22 cellular contexts compared by ENCODE assay signal in genomic region chr11:64361659-64362058, GRCh38. TPM values are rescaled to one million over a fixed set of nuclear protein-coding genes. Genes with fewer than 3 reads are reported as not detected.
DNase-seq lines count a peak whose midpoint lies in the region; ATAC-seq and TF ChIP-seq lines count a peak whose summit lies in the region.
"Had no signal": no experiment of that assay in that cellular context is flagged by ENCODE, and none has a peak within 500 bp of the region (broad histone marks: within the 10 kb centered on the region; RNA-seq: fewer than 3 reads in every experiment).

No MANE protein-coding gene starts in this region.

- H3K27me3 Mint-ChIP-seq in activated T-cell treated with anti-CD3 and anti-CD28 coated beads, Interleukin-2, amount 50 U/mL, for 24 hours, result no peaks in the 10 kb centered on the region
- no peaks in the 10 kb centered on the region for H3K27me3 Mint-ChIP-seq in activated T-cell treated with anti-CD3 and anti-CD28 coated beads, Interleukin-2, amount 50 U/mL, for 72 hours (ENCODE audit: low read depth)
- H3K27me3 Mint-ChIP-seq in type B pancreatic cell (no peaks in the 10 kb centered on the region), chondrocyte (ENCODE audit: low read depth) (no peaks in the 10 kb centered on the region)

- CTCF ChIA-PET in RWPE1 (lab: Yijun Ruan, JAX), result interaction anchor here (0.5 kb wide), 1 partner anchor 197 kb away, joined by 4 read pairs; no protein-coding TSS in a partner anchor

- POLR2A ChIA-PET in RWPE1 (lab: Yijun Ruan, JAX; ENCODE audit: low non-redundant PET), result no interaction called here

- no peak overlapping the region for H3K4me3 ChIP-seq in coronary artery
- H3K4me3 ChIP-seq: SJCRH30 had no signal

- TF ChIP-seq CTCF in RWPE1 (conservative IDR thresholded peaks at IDR 0.05; ENCODE audit: low read depth) (no peak), coronary artery (IDR thresholded peaks at IDR 0.05) (no peak), type B pancreatic cell (conservative IDR thresholded peaks at IDR 0.05) (no peak), chondrocyte (IDR thresholded peaks at IDR 0.05) (no peak)

- H3K27ac ChIP-seq in RWPE1 (peak overlapping the region; percentile 98), coronary artery (no peak overlapping the region)
- H3K27ac ChIP-seq: KMS-11, SJCRH30 had no signal

- peaks cover 79% of the 10 kb centered on the region for H3K36me3 Mint-ChIP-seq in activated T-cell treated with anti-CD3 and anti-CD28 coated beads, Interleukin-2, amount 50 U/mL, for 24 hours (ENCODE audit: low read depth)
- H3K36me3 Mint-ChIP-seq in activated T-cell treated with anti-CD3 and anti-CD28 coated beads, Interleukin-2, amount 50 U/mL, for 72 hours (ENCODE audit: insufficient read depth in 2 of 2), result peaks cover 2 to 5% of the 10 kb centered on the region in 2 donors
- H3K36me3 Mint-ChIP-seq in type B pancreatic cell, result peaks cover 16% of the 10 kb centered on the region
- H3K36me3 Mint-ChIP-seq in chondrocyte (ENCODE audit: low read depth), result peaks cover 27% of the 10 kb centered on the region

- H3K27ac Mint-ChIP-seq in activated T-cell treated with anti-CD3 and anti-CD28 coated beads, Interleukin-2, amount 50 U/mL, for 24 hours, result no peak overlapping the region
- H3K27ac Mint-ChIP-seq in activated T-cell treated with anti-CD3 and anti-CD28 coated beads, Interleukin-2, amount 50 U/mL, for 72 hours, result no peak overlapping the region
- no peak overlapping the region for H3K27ac Mint-ChIP-seq in type B pancreatic cell
- no peak overlapping the region for H3K27ac Mint-ChIP-seq in chondrocyte (ENCODE audit: unreplicated experiment)

- H3K4me3 Mint-ChIP-seq in activated T-cell treated with anti-CD3 and anti-CD28 coated beads, Interleukin-2, amount 50 U/mL, for 24 hours, result peak overlapping the region; percentile 4
- no peak overlapping the region for H3K4me3 Mint-ChIP-seq in activated T-cell treated with anti-CD3 and anti-CD28 coated beads, Interleukin-2, amount 50 U/mL, for 72 hours
- H3K4me3 Mint-ChIP-seq in type B pancreatic cell (peak overlapping the region; percentile 91), chondrocyte (ENCODE audit: unreplicated experiment) (no peak overlapping the region)

- DNase-seq in activated T-cell treated with anti-CD3 and anti-CD28 coated beads, Interleukin-2, amount 50 U/mL, for 24 hours, result no peak
- no peak for DNase-seq in activated T-cell treated with anti-CD3 and anti-CD28 coated beads, Interleukin-2, amount 50 U/mL, for 72 hours
- DNase-seq in RWPE1 (ENCODE audit: low spot score), result no peak
- DNase-seq in coronary artery (ENCODE audit: low spot score), result peak; percentile 74
- no peak for DNase-seq in type B pancreatic cell (ENCODE audit: extremely low spot score, unreplicated experiment)
- DNase-seq in chondrocyte (ENCODE audit: low spot score), result no peak
- DNase-seq in NCI-H345 (lab: John Stamatoyannopoulos, UW), result no peak
- no peak for DNase-seq in SIG-M5 treated with dmso at 0.1 percent for 504 hours (lab: John Stamatoyannopoulos, UW; ENCODE audit: unreplicated experiment)
- DNase-seq: EL; GF-D8; GOT3; NCI-H1092 treated with DMSO at 0.1 percent for 48 hours; NCI-H1436 treated with DMSO at 0.1 percent for 48 hours; NCI-H2029; NCI-H226; NCI-H524; NCI-H774; NK-92 treated with Interleukin-12 subunit alpha and Interleukin-12 subunit beta, amount 100 ng/mL, for 24 hours; SJCRH30 had no signal

- H3K4me1 Mint-ChIP-seq in activated T-cell treated with anti-CD3 and anti-CD28 coated beads, Interleukin-2, amount 50 U/mL, for 24 hours (ENCODE audit: low read depth), result peaks cover 42% of the 10 kb centered on the region
- peaks cover 41% of the 10 kb centered on the region for H3K4me1 Mint-ChIP-seq in activated T-cell treated with anti-CD3 and anti-CD28 coated beads, Interleukin-2, amount 50 U/mL, for 72 hours (ENCODE audit: low read depth)
- H3K4me1 Mint-ChIP-seq in type B pancreatic cell (ENCODE audit: unreplicated experiment), result peaks cover 17% of the 10 kb centered on the region
- peaks cover 32% of the 10 kb centered on the region for H3K4me1 Mint-ChIP-seq in chondrocyte (ENCODE audit: low read depth)

- no peaks in the 10 kb centered on the region for H3K9me3 Mint-ChIP-seq in activated T-cell treated with anti-CD3 and anti-CD28 coated beads, Interleukin-2, amount 50 U/mL, for 24 hours
- no peaks in the 10 kb centered on the region for H3K9me3 Mint-ChIP-seq in activated T-cell treated with anti-CD3 and anti-CD28 coated beads, Interleukin-2, amount 50 U/mL, for 72 hours
- H3K9me3 Mint-ChIP-seq in type B pancreatic cell, result peaks cover 3% of the 10 kb centered on the region
- H3K9me3 Mint-ChIP-seq in chondrocyte (ENCODE audit: low read depth), result no peaks in the 10 kb centered on the region

- ATAC-seq in activated T-cell treated with anti-CD3 and anti-CD28 coated beads, Interleukin-2, amount 50 U/mL, for 72 hours (replicated peaks in 1 of 2), result no peak
- ATAC-seq: HCT116, Panc1 had no signal

RNA-seq across cellular contexts. Expression of gene RPS6KA4, which starts 2.7 kb away (rescaled TPM):
- 10 to 100 TPM; 16.6 to 18.4 TPM for total RNA-seq in activated T-cell treated with anti-CD3 and anti-CD28 coated beads, Interleukin-2, amount 50 U/mL, for 72 hours
- total RNA-seq in type B pancreatic cell (ENCODE audit: low replicate concordance), result 26.4 and 49.8 TPM in 2 replicates
- total RNA-seq in chondrocyte, result 32.7 to 43.6 TPM (median 34.9 TPM) in 3 replicates

RNA-seq across cellular contexts. Expression of gene CCDC88B, which starts 21.7 kb away (rescaled TPM):
- total RNA-seq in activated T-cell treated with anti-CD3 and anti-CD28 coated beads, Interleukin-2, amount 50 U/mL, for 72 hours, result 100 to 1,000 TPM; 119 to 126 TPM
- total RNA-seq in type B pancreatic cell (ENCODE audit: low replicate concordance), result 2.8 and 3.1 TPM in 2 replicates
- 0.82 to 1.3 TPM (median 0.99 TPM) in 3 replicates for total RNA-seq in chondrocyte

RNA-seq across cellular contexts. Expression of gene PRDX5, which starts 43.7 kb away (rescaled TPM):
- total RNA-seq in activated T-cell treated with anti-CD3 and anti-CD28 coated beads, Interleukin-2, amount 50 U/mL, for 72 hours, result 100 to 1,000 TPM; 134 to 138 TPM
- total RNA-seq in type B pancreatic cell (ENCODE audit: low replicate concordance), result 166 and 227 TPM in 2 replicates
- 181 to 234 TPM (median 232 TPM) in 3 replicates for total RNA-seq in chondrocyte

RNA-seq across cellular contexts. Expression of gene TRMT112, which starts 44.3 kb away (rescaled TPM):
- 100 to 1,000 TPM; 145 to 154 TPM for total RNA-seq in activated T-cell treated with anti-CD3 and anti-CD28 coated beads, Interleukin-2, amount 50 U/mL, for 72 hours
- 160 and 198 TPM in 2 replicates for total RNA-seq in type B pancreatic cell (ENCODE audit: low replicate concordance)
- total RNA-seq in chondrocyte, result 122 to 182 TPM (median 126 TPM) in 3 replicates

RNA-seq across cellular contexts. Expression of gene ESRRA, which starts 56.3 kb away (rescaled TPM):
- 10 to 100 TPM; 40.5 to 42.4 TPM for total RNA-seq in activated T-cell treated with anti-CD3 and anti-CD28 coated beads, Interleukin-2, amount 50 U/mL, for 72 hours
- 41.7 and 76.0 TPM in 2 replicates for total RNA-seq in type B pancreatic cell (ENCODE audit: low replicate concordance)
- total RNA-seq in chondrocyte, result 25.6 to 30.7 TPM (median 29.6 TPM) in 3 replicates

Comparison
In these comparisons a context has a peak if more than half of its experiments do, and no peak if none do; other contexts are left out.
1. H3K4me3 Mint-ChIP-seq: peak in activated T-cell treated with anti-CD3 and anti-CD28 coated beads, Interleukin-2, amount 50 U/mL, for 24 hours (single experiment) and type B pancreatic cell (single experiment); none in activated T-cell treated with anti-CD3 and anti-CD28 coated beads, Interleukin-2, amount 50 U/mL, for 72 hours (0 of 2) and chondrocyte (single experiment).
2. RNA of gene CCDC88B, which starts 21.7 kb away (total RNA-seq): 119 to 126 TPM in activated T-cell treated with anti-CD3 and anti-CD28 coated beads, Interleukin-2, amount 50 U/mL, for 72 hours; 2.8 to 3.1 TPM in type B pancreatic cell and 0.82 to 1.3 TPM in chondrocyte; every median in the first group is over 10 times any median in the second.